Comparison of ENCODE assay signal across 11 cellular contexts in genomic region chr12:113065126-113066007, GRCh38. TPM values are rescaled to one million over a fixed set of nuclear protein-coding genes. Genes with fewer than 3 reads are reported as not detected.
DNase-seq lines count a peak whose midpoint lies in the region; ATAC-seq and TF ChIP-seq lines count a peak whose summit lies in the region.
"Had no signal": no experiment of that assay in that cellular context is flagged by ENCODE, and none has a peak within 500 bp of the region (broad histone marks: within the 10 kb centered on the region; RNA-seq: fewer than 3 reads in every experiment).

No MANE protein-coding gene starts in this region.

- intact Hi-C loops in stomach (cut with DNase I; ENCODE audit: low total_unique reads) = no loop called here

- H3K27ac Mint-ChIP-seq in WTC11 = no peak overlapping the region
- H3K27ac Mint-ChIP-seq in T-cell = no peak overlapping the region

- 24 to 32% (median 29%) methylated on average over 24 to 31 of the region's 31 CpGs for WGBS in stomach, 5 donors

- TF ChIP-seq RAD21 in Ishikawa (IDR thresholded peaks at IDR 0.05; ENCODE audit: low read depth) = no peak

- H3K36me3 Mint-ChIP-seq in WTC11 = no peaks in the 10 kb centered on the region
- H3K36me3 Mint-ChIP-seq in T-cell = no peaks in the 10 kb centered on the region

- H4K20me1 ChIP-seq in DOHH2 (ENCODE audit: control insufficient read depth, insufficient read depth, low read depth, low read length) = no peaks in the 10 kb centered on the region

- H3K9me3 Mint-ChIP-seq in WTC11 (no peaks in the 10 kb centered on the region), T-cell (no peaks in the 10 kb centered on the region)

- H3K4me1 ChIP-seq in DOHH2 (ENCODE audit: control insufficient read depth, low read length) (peaks cover 100% of the 10 kb centered on the region), stomach (peaks cover 0 to 17% (median 0%) of the 10 kb centered on the region in 4 donors)

- DNase-seq in WTC11 (ENCODE audit: low spot score) (peak; percentile 77), myocyte (ENCODE audit: low read depth) (peak; percentile 19), T-cell (no peak), stomach (no peak)
- DNase-seq: amniotic stem cell; NCI-H748 treated with DMSO at 0.1 percent for 48 hours; stimulated activated CD4-positive, alpha-beta T cell treated with anti-CD3 and anti-CD28 coated beads, Interleukin-15, amount 100 ng/mL, for 24 hours had no signal

- no peak for TF ChIP-seq POLR2A in stomach (IDR thresholded peaks at IDR 0.05)

- H3K27me3 Mint-ChIP-seq in WTC11 (ENCODE audit: low read depth) (peaks cover 3% of the 10 kb centered on the region; the same call in 1 of the 2 replicates), T-cell (no peaks in the 10 kb centered on the region)

- peaks cover 31% of the 10 kb centered on the region for H3K4me1 Mint-ChIP-seq in WTC11
- H3K4me1 Mint-ChIP-seq in T-cell = peaks cover 33 to 73% (median 42%) of the 10 kb centered on the region in 3 donors

- peaks cover 100% of the 10 kb centered on the region for H3K79me2 ChIP-seq in DOHH2 (ENCODE audit: control insufficient read depth, low read length)

- H3K36me3 ChIP-seq in DOHH2 (ENCODE audit: control insufficient read depth, low read length) = peaks cover 99% of the 10 kb centered on the region
- H3K36me3 ChIP-seq in stomach = no peaks in the 10 kb centered on the region

- no peak for TF ChIP-seq EP300 in Ishikawa (IDR thresholded peaks at IDR 0.05; ENCODE audit: borderline replicate concordance)
- no peak for TF ChIP-seq EP300 in stomach (IDR thresholded peaks at IDR 0.05)

- ATAC-seq in WTC11 (peak; percentile 82), T-cell (replicated peaks in 1 of 4) (no peak), HG02798 (IDR thresholded peaks at IDR 0.05; ENCODE audit: poor library complexity, unreplicated experiment) (no peak), GM18909 (IDR thresholded peaks at IDR 0.05; ENCODE audit: poor library complexity, unreplicated experiment) (no peak)

- H3K9me3 ChIP-seq in DOHH2 (ENCODE audit: control insufficient read depth, insufficient read depth, low read length) (no peaks in the 10 kb centered on the region), stomach (no peaks in the 10 kb centered on the region)

- peak overlapping the region; percentile 47 for H3K4me3 Mint-ChIP-seq in WTC11
- no peak overlapping the region for H3K4me3 Mint-ChIP-seq in T-cell

- H3K9me2 ChIP-seq in DOHH2 (replicated peaks; ENCODE audit: control insufficient read depth, low read length) = no peaks in the 10 kb centered on the region

- H3K27ac ChIP-seq in DOHH2 (ENCODE audit: low read depth, low read length) = peak overlapping the region; percentile 99
- H3K27ac ChIP-seq in stomach = no peak overlapping the region

- TF ChIP-seq CTCF in DOHH2 (IDR thresholded peaks at IDR 0.05; ENCODE audit: low read depth, low read length, poor library complexity, severe bottlenecking) (no peak), WTC11 (IDR thresholded peaks at IDR 0.05) (no peak), stomach (IDR thresholded peaks at IDR 0.05) (no peak)

- H3K27me3 ChIP-seq in DOHH2 (ENCODE audit: control insufficient read depth, low read length) (no peaks in the 10 kb centered on the region), stomach (peaks cover 11 to 61% (median 22%) of the 10 kb centered on the region in 3 donors)

- POLR2A ChIA-PET in WTC11 (lab: Charles Lee) = interaction anchor here (0.7 kb wide), 1 partner anchor 27 kb away, joined by 3 read pairs; no protein-coding TSS in a partner anchor
- POLR2A ChIA-PET in T-cell (lab: Charles Lee) = interaction anchor here in 1 of 2 donors (0.6 kb wide), 1 partner anchor 14 kb away, joined by 4 read pairs; no protein-coding TSS in a partner anchor

- peaks cover 82% of the 10 kb centered on the region for H3F3A ChIP-seq in DOHH2 (ENCODE audit: control insufficient read depth, insufficient read depth)

- CTCF ChIA-PET in WTC11 (lab: Charles Lee) = interaction anchor here (0.5 to 4.3 kb wide), 10 partner anchors 16 to 109 kb away, joined by 3 to 16 read pairs (median 4); partner anchors contain the start of gene RASAL1
- CTCF ChIA-PET in T-cell (lab: Charles Lee) = no interaction called here

- peak overlapping the region; percentile 99 for H3K4me2 ChIP-seq in DOHH2 (ENCODE audit: low read length)

- H3K4me3 ChIP-seq in DOHH2 (ENCODE audit: low read length) (peak overlapping the region; percentile 94), stomach (no peak overlapping the region)

TF ChIP-seq in Ishikawa, 13 proteins besides CTCF, POLR2A, EP300 and RAD21:
- TF ChIP-seq NFIC (IDR thresholded peaks at IDR 0.05) = no peak
- peak; percentile 80 for TF ChIP-seq EGR1 (IDR thresholded peaks at IDR 0.05)
- TF ChIP-seq, protein P1, sequence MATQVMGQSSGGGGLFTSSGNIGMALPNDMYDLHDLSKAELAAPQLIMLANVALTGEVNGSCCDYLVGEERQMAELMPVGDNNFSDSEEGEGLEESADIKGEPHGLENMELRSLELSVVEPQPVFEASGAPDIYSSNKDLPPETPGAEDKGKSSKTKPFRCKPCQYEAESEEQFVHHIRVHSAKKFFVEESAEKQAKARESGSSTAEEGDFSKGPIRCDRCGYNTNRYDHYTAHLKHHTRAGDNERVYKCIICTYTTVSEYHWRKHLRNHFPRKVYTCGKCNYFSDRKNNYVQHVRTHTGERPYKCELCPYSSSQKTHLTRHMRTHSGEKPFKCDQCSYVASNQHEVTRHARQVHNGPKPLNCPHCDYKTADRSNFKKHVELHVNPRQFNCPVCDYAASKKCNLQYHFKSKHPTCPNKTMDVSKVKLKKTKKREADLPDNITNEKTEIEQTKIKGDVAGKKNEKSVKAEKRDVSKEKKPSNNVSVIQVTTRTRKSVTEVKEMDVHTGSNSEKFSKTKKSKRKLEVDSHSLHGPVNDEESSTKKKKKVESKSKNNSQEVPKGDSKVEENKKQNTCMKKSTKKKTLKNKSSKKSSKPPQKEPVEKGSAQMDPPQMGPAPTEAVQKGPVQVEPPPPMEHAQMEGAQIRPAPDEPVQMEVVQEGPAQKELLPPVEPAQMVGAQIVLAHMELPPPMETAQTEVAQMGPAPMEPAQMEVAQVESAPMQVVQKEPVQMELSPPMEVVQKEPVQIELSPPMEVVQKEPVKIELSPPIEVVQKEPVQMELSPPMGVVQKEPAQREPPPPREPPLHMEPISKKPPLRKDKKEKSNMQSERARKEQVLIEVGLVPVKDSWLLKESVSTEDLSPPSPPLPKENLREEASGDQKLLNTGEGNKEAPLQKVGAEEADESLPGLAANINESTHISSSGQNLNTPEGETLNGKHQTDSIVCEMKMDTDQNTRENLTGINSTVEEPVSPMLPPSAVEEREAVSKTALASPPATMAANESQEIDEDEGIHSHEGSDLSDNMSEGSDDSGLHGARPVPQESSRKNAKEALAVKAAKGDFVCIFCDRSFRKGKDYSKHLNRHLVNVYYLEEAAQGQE (IDR thresholded peaks at IDR 0.05; ENCODE audit: low read depth) = peak; percentile 98
- peak; percentile 94 for TF ChIP-seq ZBTB7A (IDR thresholded peaks at IDR 0.05; ENCODE audit: low read depth)
- 0 out of 2 replicates have a peak, but pooled peaks have one; percentile 22 for TF ChIP-seq YY1 (IDR thresholded peaks at IDR 0.05; ENCODE audit: low read depth)
- no peak for TF ChIP-seq FOXM1 (IDR thresholded peaks at IDR 0.05; ENCODE audit: borderline replicate concordance, low read depth)
- TF ChIP-seq, protein P2, sequence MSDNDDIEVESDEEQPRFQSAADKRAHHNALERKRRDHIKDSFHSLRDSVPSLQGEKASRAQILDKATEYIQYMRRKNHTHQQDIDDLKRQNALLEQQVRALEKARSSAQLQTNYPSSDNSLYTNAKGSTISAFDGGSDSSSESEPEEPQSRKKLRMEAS (IDR thresholded peaks at IDR 0.05) = no peak

TF ChIP-seq in WTC11, 78 proteins besides CTCF, POLR2A, EP300 and RAD21 (continues in another document):
- TF ChIP-seq ZSCAN18 (CRISPR knock-in tag; IDR thresholded peaks at IDR 0.05) (no peak), FOXP4 (CRISPR knock-in tag; IDR thresholded peaks at IDR 0.05) (peak; percentile 91), TEAD4 (CRISPR knock-in tag; IDR thresholded peaks at IDR 0.05) (peak; percentile 73; the same call in 1 of the 2 replicates)

RNA-seq across cellular contexts. Expression of gene DTX1, which starts 8.8 kb away (rescaled TPM):
- total RNA-seq in WTC11 (2021) (6.2 to 9.2 TPM (median 7.7 TPM) in 3 replicates), myocyte (0.13 TPM in 1 of 2 replicates, not detected in the other), T-cell (10 to 100 TPM in 3 of 5 donors, 1 to 10 TPM in 2; 5.6 to 12.0 (median 10.4) TPM), stomach (1 to 10 TPM in 4 of 5 donors, under 1 TPM in 1; 0.43 to 6.2 (median 2.7) TPM)
- not detected for polyA plus RNA-seq in myocyte (2012)
- 1 to 10 TPM; 1.0 to 1.5 (median 1.1) TPM for polyA plus RNA-seq in stomach

Comparison
In these comparisons a context has a peak if more than half of its experiments do, and no peak if none do; other contexts are left out.
1. DNase-seq: peak in WTC11 (single experiment) and myocyte (single experiment); none in T-cell (0 of 34) and stomach (single experiment).